In the genomic region with DNA sequence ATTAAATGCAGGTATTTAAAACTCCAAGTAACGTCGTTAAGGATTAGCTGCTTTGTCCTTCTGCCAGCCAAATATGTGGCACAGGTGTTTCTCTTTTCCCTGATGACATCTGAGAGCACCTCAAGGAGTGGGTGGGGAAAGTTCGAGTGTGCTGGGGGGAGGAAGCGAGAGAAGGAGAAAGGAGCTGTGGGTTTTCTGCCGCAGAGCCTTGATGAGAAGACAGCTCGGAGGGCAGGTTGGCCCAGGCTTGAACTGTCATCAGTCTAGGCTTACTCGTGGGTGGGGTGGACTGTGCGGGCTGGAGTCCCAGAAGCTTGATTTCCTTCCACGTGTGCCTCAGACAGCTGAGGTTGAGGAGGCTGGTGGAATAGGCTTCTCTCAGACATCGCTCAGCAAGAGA, we compare ENCODE assay signal across 9 cellular contexts. TPM values are rescaled to one million over a fixed set of nuclear protein-coding genes. Genes with fewer than 3 reads are reported as not detected.
DNase-seq lines count a peak whose midpoint lies in the region; ATAC-seq lines count a peak whose summit lies in the region.
"Had no signal": no experiment of that assay in that cellular context is flagged by ENCODE, and none has a peak within 500 bp of the region (broad histone marks: within the 10 kb centered on the region; RNA-seq: fewer than 3 reads in every experiment).

No MANE protein-coding gene starts in this region.

- peak overlapping the region; percentile 36 for H3K27ac ChIP-seq in substantia nigra (ENCODE audit: low read depth, low read length, poor library complexity, severe bottlenecking)
- H3K27ac ChIP-seq: 22Rv1 had no signal

- DNase-seq in NCI-H1417 (lab: John Stamatoyannopoulos, UW) (peak in 2 of 3 experiments; percentile 20 to 84), NCI-H1417 treated with DMSO at 0.1 percent for 48 hours (lab: John Stamatoyannopoulos, UW) (no peak), left kidney (ENCODE audit: low read depth, low spot score) (peak; percentile 61), substantia nigra (lab: John Stamatoyannopoulos, UW) (peak in 8 of 49 donors; percentile 15 to 56 (median 31)), SK-N-DZ (ENCODE audit: low spot score) (no peak), ureter (ENCODE audit: low spot score) (no peak)
- peak; percentile 62 to 84 for DNase-seq in activated CD8-positive, alpha-beta memory T cell treated with anti-CD3 and anti-CD28 coated beads for 4 hours (ENCODE audit: low read depth in 2 of 2)

- peak; percentile 48 for ATAC-seq in HG03439 (IDR thresholded peaks at IDR 0.05; ENCODE audit: unreplicated experiment)

RNA-seq across cellular contexts. Expression of gene SORL1, which starts 15.9 kb away (rescaled TPM):
- 9.1 and 12.0 TPM in 2 replicates for polyA plus RNA-seq in SK-N-DZ (2014; cell fraction: cytosol; rRNA removed)
- 14.3 and 18.5 TPM in 2 replicates for polyA plus RNA-seq in SK-N-DZ (2014; cell fraction: nucleus; rRNA removed)
- 134 TPM for total RNA-seq in ureter

Comparison
In these comparisons a context has a peak if more than half of its experiments do, and no peak if none do; other contexts are left out.
1. DNase-seq: peak in NCI-H1417 (2 of 3), activated CD8-positive, alpha-beta memory T cell treated with anti-CD3 and anti-CD28 coated beads for 4 hours (2 of 2) and left kidney (single experiment); none in NCI-H1417 treated with DMSO at 0.1 percent for 48 hours (single experiment), SK-N-DZ (single experiment) and ureter (single experiment).